In genomic region chr16:75218256-75219076, GRCh38 we compare ENCODE assay signal across 10 cellular contexts. TPM values are rescaled to one million over a fixed set of nuclear protein-coding genes. Genes with fewer than 3 reads are reported as not detected.
DNase-seq lines count a peak whose midpoint lies in the region; ATAC-seq and TF ChIP-seq lines count a peak whose summit lies in the region.
"Had no signal": no experiment of that assay in that cellular context is flagged by ENCODE, and none has a peak within 500 bp of the region (broad histone marks: within the 10 kb centered on the region; RNA-seq: fewer than 3 reads in every experiment).

Gene CTRB1, plus strand, starts transcription at chr16:75218988. Its CDS starts 20 bp downstream, at chr16:75219008.

- no peaks in the 10 kb centered on the region for H3K36me3 Mint-ChIP-seq in naive thymus-derived CD4-positive, alpha-beta T cell

- POLR2A ChIA-PET in naive thymus-derived CD4-positive, alpha-beta T cell (lab: Charles Lee): interaction anchor here (0.8 kb wide), 1 partner anchor 15 kb away, joined by 3 read pairs; no protein-coding TSS in a partner anchor

- H3K36me3 ChIP-seq in SJCRH30: no peaks in the 10 kb centered on the region
- no peaks in the 10 kb centered on the region for H3K36me3 ChIP-seq in naive thymus-derived CD4-positive, alpha-beta T cell (ENCODE audit: control insufficient read depth in 2 of 3, insufficient read depth in 3 of 3, low read length in 3 of 3)
- H3K36me3 ChIP-seq in suprapubic skin: no peaks in the 10 kb centered on the region

- intact Hi-C loops in naive thymus-derived CD4-positive, alpha-beta T cell (cut with micrococcal nuclease): no loop called here

- peaks cover 0 to 18% (median 14%) of the 10 kb centered on the region in 7 donors for H3K4me1 Mint-ChIP-seq in naive thymus-derived CD4-positive, alpha-beta T cell

- H3K4me3 ChIP-seq in SJCRH30: 0 out of 2 replicates have a peak within 1 kb of the TSS, but pooled peaks have one; percentile 7
- H3K4me3 ChIP-seq in naive thymus-derived CD4-positive, alpha-beta T cell (ENCODE audit: low read length): peak within 1 kb of the TSS; percentile 39
- no peak within 1 kb of the TSS for H3K4me3 ChIP-seq in suprapubic skin

- peaks cover 0 to 2% (median 0%) of the 10 kb centered on the region in 11 donors for H3K9me3 Mint-ChIP-seq in naive thymus-derived CD4-positive, alpha-beta T cell

- CTCF ChIA-PET in naive thymus-derived CD4-positive, alpha-beta T cell (lab: Charles Lee): interaction anchor here (0.6 to 1.7 kb wide), 3 partner anchors 17 to 275 kb away, joined by 3 to 4 read pairs (median 3); no protein-coding TSS in a partner anchor

- no peaks in the 10 kb centered on the region for H3K27me3 Mint-ChIP-seq in naive thymus-derived CD4-positive, alpha-beta T cell

- DNase-seq in SJCRH30: peak; percentile 70
- DNase-seq in naive thymus-derived CD4-positive, alpha-beta T cell: no peak
- DNase-seq in activated gamma-delta T cell treated with Interleukin-2 at 50 U/mL for 16 hours: no peak
- DNase-seq in suprapubic skin (ENCODE audit: low spot score in 2 of 2): no peak
- DNase-seq in G401 (ENCODE audit: low spot score): no peak
- no peak for DNase-seq in NCI-H1417 (lab: John Stamatoyannopoulos, UW)
- DNase-seq: cortex of kidney had no signal

- no peak for TF ChIP-seq POLR2A in suprapubic skin (IDR thresholded peaks at IDR 0.05)

- peak within 1 kb of the TSS; percentile 62 to 96 (median 90) for H3K4me3 Mint-ChIP-seq in naive thymus-derived CD4-positive, alpha-beta T cell

- TF ChIP-seq EP300 in suprapubic skin (IDR thresholded peaks at IDR 0.05): no peak

- ATAC-seq in GM18511 (IDR thresholded peaks at IDR 0.05; ENCODE audit: unreplicated experiment): peak; percentile 79
- ATAC-seq in GM21619 (IDR thresholded peaks at IDR 0.05; ENCODE audit: unreplicated experiment): peak; percentile 72
- ATAC-seq in naive thymus-derived CD4-positive, alpha-beta T cell: no peak

- H3K9me3 ChIP-seq in SJCRH30 (replicated peaks) (no peaks in the 10 kb centered on the region), suprapubic skin (no peaks in the 10 kb centered on the region)
- H3K9me3 ChIP-seq in naive thymus-derived CD4-positive, alpha-beta T cell (ENCODE audit: control insufficient read depth in 2 of 3, low read length in 3 of 3): no peaks in the 10 kb centered on the region

- H3K27ac ChIP-seq in SJCRH30 (peak within 1 kb of the TSS; percentile 25; the same call in 1 of the 2 replicates), suprapubic skin (no peak within 1 kb of the TSS)
- H3K27ac ChIP-seq in naive thymus-derived CD4-positive, alpha-beta T cell (ENCODE audit: low read depth, low read length): peak within 1 kb of the TSS; percentile 29

- in situ Hi-C loops in G401 (cut with HindIII; ENCODE audit: low sequenced_read_pairs): no loop called here

- no peaks in the 10 kb centered on the region for H3K27me3 ChIP-seq in SJCRH30
- no peaks in the 10 kb centered on the region for H3K27me3 ChIP-seq in naive thymus-derived CD4-positive, alpha-beta T cell (ENCODE audit: control insufficient read depth in 2 of 2, insufficient read depth in 2 of 2, low read length in 2 of 2)
- H3K27me3 ChIP-seq in suprapubic skin: no peaks in the 10 kb centered on the region

- H3K27ac Mint-ChIP-seq in naive thymus-derived CD4-positive, alpha-beta T cell: peak within 1 kb of the TSS; percentile 84 to 96 (median 93)

- 78% methylated on average over 12 of the region's 19 CpGs for WGBS in suprapubic skin

- TF ChIP-seq CTCF in suprapubic skin (IDR thresholded peaks at IDR 0.05): no peak

- H3K4me1 ChIP-seq in SJCRH30 (peaks cover 3% of the 10 kb centered on the region; the same call in 1 of the 2 replicates), suprapubic skin (no peaks in the 10 kb centered on the region)
- peaks cover 0 to 12% of the 10 kb centered on the region in 2 donors for H3K4me1 ChIP-seq in naive thymus-derived CD4-positive, alpha-beta T cell (ENCODE audit: control insufficient read depth in 2 of 2, insufficient read depth in 2 of 2, low read length in 2 of 2)

RNA-seq across cellular contexts. Expression of gene CTRB1, which starts in this region (rescaled TPM):
- not detected in 2 replicates for total RNA-seq in SJCRH30 (2014; rRNA removed; shearing (Covaris generic))
- not detected for total RNA-seq in naive thymus-derived CD4-positive, alpha-beta T cell
- not detected for polyA plus RNA-seq in naive thymus-derived CD4-positive, alpha-beta T cell
- not detected for total RNA-seq in suprapubic skin
- total RNA-seq in G401 (2014; rRNA removed; shearing (Covaris generic)): not detected in 2 replicates
- total RNA-seq: mononuclear cell had no signal

Comparison
In these comparisons a context has a peak if more than half of its experiments do, and no peak if none do; other contexts are left out.
1. Peak in DNase-seq, H3K4me3 ChIP-seq and H3K27ac ChIP-seq in SJCRH30; RNA of the gene not detected or under 1 TPM.